ENCODE assay signal across 1 cellular context in genomic region chrX:100812216-100813158, GRCh38.
TF ChIP-seq lines count a peak whose summit lies in the region.

No MANE protein-coding gene starts in this region.

TF ChIP-seq in H1, 55 proteins besides CTCF, POLR2A, EP300 and RAD21:
- TF ChIP-seq CBX8 (IDR thresholded peaks at IDR 0.05; ENCODE audit: borderline replicate concordance, low read depth, low read length), result no peak
